1 cellular context compared by ENCODE assay signal in genomic region chr10:82742478-82742877, GRCh38.
TF ChIP-seq lines count a peak whose summit lies in the region.

No MANE protein-coding gene starts in this region.

TF ChIP-seq in endothelial cell of umbilical vein, 7 proteins besides CTCF, POLR2A, EP300 and RAD21 (continued from another document):
- no peak for TF ChIP-seq MYC (IDR thresholded peaks at IDR 0.05; ENCODE audit: low read depth, low read length)
- TF ChIP-seq FOS (IDR thresholded peaks at IDR 0.05; ENCODE audit: borderline replicate concordance, insufficient read depth, low read length): peak; percentile 90
- TF ChIP-seq JUN (IDR thresholded peaks at IDR 0.05; ENCODE audit: borderline replicate concordance, insufficient read depth, insufficient read length, low read depth): peak; percentile 80
- peak; percentile 63 for TF ChIP-seq POLR2AphosphoS5 (IDR thresholded peaks at IDR 0.05; ENCODE audit: insufficient read depth, low read depth, low read length)
